Comparison of ENCODE assay signal across 8 cellular contexts in genomic region chr5:103259705-103260355, GRCh38. TPM values are rescaled to one million over a fixed set of nuclear protein-coding genes. Genes with fewer than 3 reads are reported as not detected.
DNase-seq lines count a peak whose midpoint lies in the region; ATAC-seq and TF ChIP-seq lines count a peak whose summit lies in the region.

No MANE protein-coding gene starts in this region.

- CTCF ChIA-PET in activated CD4-positive, alpha-beta memory T cell treated with anti-CD3 and anti-CD28 coated beads, Interleukin-2, amount 10 ng/mL, durations not matched to agents 7 days and 5 days (lab: Charles Lee) = interaction anchor here (1.0 to 2.7 kb wide), 2 partner anchors 36 to 98 kb away, joined by 3 to 19 read pairs; no protein-coding TSS in a partner anchor

- ATAC-seq in GM18909 (IDR thresholded peaks at IDR 0.05; ENCODE audit: poor library complexity, unreplicated experiment) = no peak
- no peak for ATAC-seq in GM19324 (IDR thresholded peaks at IDR 0.05; ENCODE audit: low FRiP score, unreplicated experiment)

- no peaks in the 10 kb centered on the region for H3K9me3 ChIP-seq in HUES64 (ENCODE audit: insufficient read depth, low read depth, low read length)
- H3K9me3 ChIP-seq in neural progenitor cell (ENCODE audit: low read depth) = no peaks in the 10 kb centered on the region

- peak overlapping the region; percentile 81 for H3K4me2 ChIP-seq in neural progenitor cell

- peak overlapping the region; percentile 75 for H3K4me3 Mint-ChIP-seq in activated CD4-positive, alpha-beta memory T cell treated with anti-CD3 and anti-CD28 coated beads, Interleukin-2, amount 10 ng/mL, durations not matched to agents 7 days and 5 days
- peak overlapping the region; percentile 98 for H3K4me3 Mint-ChIP-seq in neural progenitor cell

- H3K27me3 Mint-ChIP-seq in activated CD4-positive, alpha-beta memory T cell treated with anti-CD3 and anti-CD28 coated beads, Interleukin-2, amount 10 ng/mL, durations not matched to agents 7 days and 5 days = peaks cover 9% of the 10 kb centered on the region
- H3K27me3 Mint-ChIP-seq in neural progenitor cell (ENCODE audit: insufficient read depth, low read depth) = peaks cover 2% of the 10 kb centered on the region

- WGBS in HUES64 = under 1% methylated on average over 19 of the region's 20 CpGs

- H3K27me3 ChIP-seq in HUES64 (ENCODE audit: insufficient read depth, low read length) (no peaks in the 10 kb centered on the region), neural progenitor cell (no peaks in the 10 kb centered on the region)

- no peaks in the 10 kb centered on the region for H3K9me3 Mint-ChIP-seq in activated CD4-positive, alpha-beta memory T cell treated with anti-CD3 and anti-CD28 coated beads, Interleukin-2, amount 10 ng/mL, durations not matched to agents 7 days and 5 days
- H3K9me3 Mint-ChIP-seq in neural progenitor cell = peaks cover 4% of the 10 kb centered on the region

- H3K4me3 ChIP-seq in HUES64 (ENCODE audit: low read length) (peak overlapping the region; percentile 97), fibroblast of villous mesenchyme (ENCODE audit: low read depth, low read length) (peak overlapping the region; percentile 83), neural progenitor cell (peak overlapping the region; percentile 80)

- H3K79me2 ChIP-seq in neural progenitor cell (ENCODE audit: low read depth) = peaks cover 55% of the 10 kb centered on the region

- TF ChIP-seq CTCF in fibroblast of villous mesenchyme (IDR thresholded peaks at IDR 0.05; ENCODE audit: insufficient read depth, low read depth, low read length) (no peak), neural progenitor cell (IDR thresholded peaks at IDR 0.05) (no peak)

- peaks cover 48% of the 10 kb centered on the region for H4K20me1 ChIP-seq in neural progenitor cell (ENCODE audit: low read depth)

- H3K9ac ChIP-seq in HUES64 (ENCODE audit: low read depth, low read length) (peak overlapping the region; percentile 93), neural progenitor cell (peak overlapping the region; percentile 54)

- peaks cover 2% of the 10 kb centered on the region for H3K36me3 Mint-ChIP-seq in activated CD4-positive, alpha-beta memory T cell treated with anti-CD3 and anti-CD28 coated beads, Interleukin-2, amount 10 ng/mL, durations not matched to agents 7 days and 5 days (ENCODE audit: low read depth)
- no peaks in the 10 kb centered on the region for H3K36me3 Mint-ChIP-seq in neural progenitor cell

- POLR2A ChIA-PET in activated CD4-positive, alpha-beta memory T cell treated with anti-CD3 and anti-CD28 coated beads, Interleukin-2, amount 10 ng/mL, durations not matched to agents 7 days and 5 days (lab: Charles Lee) = interaction anchor here (1.0 to 2.8 kb wide), 11 partner anchors 9 to 507 kb away, joined by 3 to 33 read pairs (median 5); partner anchors contain the start of genes GIN1 and PPIP5K2

- peak; percentile 0 for DNase-seq in DMS79 (lab: John Stamatoyannopoulos, UW)
- no peak for DNase-seq in DMS79 treated with DMSO at 0.1 percent for 48 hours (lab: John Stamatoyannopoulos, UW)
- DNase-seq in activated CD4-positive, alpha-beta memory T cell treated with anti-CD3 and anti-CD28 coated beads, Interleukin-2, amount 10 ng/mL, durations not matched to agents 7 days and 5 days = peak; percentile 18
- DNase-seq in fibroblast of villous mesenchyme (ENCODE audit: low read depth) = peak; percentile 27
- DNase-seq in neural progenitor cell (ENCODE audit: low spot score) = peak; percentile 70

- peaks cover 27% of the 10 kb centered on the region for H3K4me1 Mint-ChIP-seq in activated CD4-positive, alpha-beta memory T cell treated with anti-CD3 and anti-CD28 coated beads, Interleukin-2, amount 10 ng/mL, durations not matched to agents 7 days and 5 days
- H3K4me1 Mint-ChIP-seq in neural progenitor cell = peaks cover 24% of the 10 kb centered on the region

- H3K27ac ChIP-seq in HUES64 (ENCODE audit: low read depth, low read length) (peak overlapping the region; percentile 11; the same call in 1 of the 2 replicates), neural progenitor cell (no peak overlapping the region)

- H3K27ac Mint-ChIP-seq in activated CD4-positive, alpha-beta memory T cell treated with anti-CD3 and anti-CD28 coated beads, Interleukin-2, amount 10 ng/mL, durations not matched to agents 7 days and 5 days = peak overlapping the region; percentile 56
- H3K27ac Mint-ChIP-seq in neural progenitor cell = peak overlapping the region; percentile 76

- H3K4me1 ChIP-seq in HUES64 (ENCODE audit: insufficient read depth, low read length) (peaks cover 30% of the 10 kb centered on the region), neural progenitor cell (peaks cover 27% of the 10 kb centered on the region)

- H2AFZ ChIP-seq in neural progenitor cell (replicated peaks) = peak overlapping the region; percentile 91

- H3K36me3 ChIP-seq in HUES64 (ENCODE audit: insufficient read depth, low read length) (no peaks in the 10 kb centered on the region), neural progenitor cell (no peaks in the 10 kb centered on the region)

- no peaks in the 10 kb centered on the region for H3F3A ChIP-seq in neural progenitor cell (ENCODE audit: low read depth)

RNA-seq across cellular contexts. Expression of gene MACIR, which starts 1.3 kb away (rescaled TPM):
- polyA plus RNA-seq in HUES64 (2013, experiment 1 of 2) = 12.8 TPM
- 14.6 TPM for polyA plus RNA-seq in HUES64 (2013, experiment 2 of 2)
- total RNA-seq in activated CD4-positive, alpha-beta memory T cell treated with anti-CD3 and anti-CD28 coated beads, Interleukin-2, amount 10 ng/mL, durations not matched to agents 7 days and 5 days = 1 to 10 TPM; 6.3 to 7.4 TPM
- total RNA-seq in fibroblast of villous mesenchyme (12.9 and 31.5 TPM in 2 replicates), neural progenitor cell (ENCODE audit: low replicate concordance) (22.5 and 26.3 TPM in 2 replicates)
